11 cellular contexts compared by ENCODE assay signal in genomic region chr2:10654069-10654468, GRCh38. TPM values are rescaled to one million over a fixed set of nuclear protein-coding genes. Genes with fewer than 3 reads are reported as not detected.
DNase-seq lines count a peak whose midpoint lies in the region; ATAC-seq, FAIRE-seq and TF ChIP-seq lines count a peak whose summit lies in the region.
"Had no signal": no experiment of that assay in that cellular context is flagged by ENCODE, and none has a peak within 500 bp of the region (broad histone marks: within the 10 kb centered on the region; RNA-seq: fewer than 3 reads in every experiment).

No MANE protein-coding gene starts in this region.

- H2AFZ ChIP-seq in SK-N-SH (ENCODE audit: low read depth) (no peak overlapping the region), keratinocyte (ENCODE audit: control insufficient read depth, low read length) (no peak overlapping the region)

- TF ChIP-seq RAD21 in SK-N-SH (IDR thresholded peaks at IDR 0.05; ENCODE audit: low read length): no peak

- peak; percentile 86 for FAIRE-seq in keratinocyte (lab: Jason Lieb, UNC)

- H3K4me1 ChIP-seq in SK-N-SH (ENCODE audit: control insufficient read depth in 1 of 2, insufficient read depth in 2 of 2, low read depth in 1 of 2, low read length in 1 of 2) (peaks cover 0 to 14% of the 10 kb centered on the region in 2 experiments; a peak in 1 of 4 replicates), keratinocyte (ENCODE audit: control insufficient read depth, extremely low read depth, insufficient read depth, low read length) (peaks cover 39% of the 10 kb centered on the region)

- no peak for TF ChIP-seq EP300 in SK-N-SH (IDR thresholded peaks at IDR 0.05; ENCODE audit: borderline replicate concordance in 1 of 2, low read depth in 1 of 2, low read length in 1 of 2)

- POLR2A ChIA-PET in SK-N-SH (lab: Yijun Ruan, JAX): no interaction called here

- dilution Hi-C loops in keratinocyte (cut with MboI; ENCODE audit: extremely low pct_ligation_motif_present, low sequenced_read_pairs): no loop called here

- WGBS in SK-N-SH (ENCODE audit: low lambda C conversion rate): 74% methylated on average over 4 of the region's 4 CpGs

- no peaks in the 10 kb centered on the region for H3K9me3 ChIP-seq in SK-N-SH
- no peaks in the 10 kb centered on the region for H3K9me3 ChIP-seq in keratinocyte (ENCODE audit: control insufficient read depth, low read depth, low read length)

- H3K4me3 Mint-ChIP-seq in stimulated activated naive CD8-positive, alpha-beta T cell treated with anti-CD3 and anti-CD28 coated beads, Interleukin-15, amount 100 ng/mL, for 72 hours: peak overlapping the region; percentile 48 to 53
- H3K4me3 Mint-ChIP-seq: B cell, nephron progenitor cell had no signal

- H4K20me1 ChIP-seq in SK-N-SH (ENCODE audit: insufficient read depth) (peaks cover 8% of the 10 kb centered on the region), keratinocyte (ENCODE audit: control insufficient read depth, extremely low read depth, insufficient read depth, low read length) (no peaks in the 10 kb centered on the region)

- H3K4me3 ChIP-seq in SK-N-SH (ENCODE audit: low read depth in 2 of 2, low read length in 1 of 2): no peak overlapping the region
- peak overlapping the region in 1 of 3 experiments; percentile 25 for H3K4me3 ChIP-seq in keratinocyte (ENCODE audit: control insufficient read depth in 2 of 3, extremely low read depth in 1 of 3, insufficient read depth in 2 of 3, low read depth in 1 of 3, low read length in 3 of 3)

- TF ChIP-seq CTCF in SK-N-SH (IDR thresholded peaks at IDR 0.05) (no peak), keratinocyte (optimal IDR thresholded peaks at IDR 0.05 in 1 of 3, IDR thresholded peaks at IDR 0.05 in 1 of 3, conservative IDR thresholded peaks at IDR 0.05 in 1 of 3; ENCODE audit: extremely low read depth in 1 of 3, insufficient read depth in 2 of 3, low read length in 3 of 3) (no peak)

- no peaks in the 10 kb centered on the region for H3K79me2 ChIP-seq in SK-N-SH (ENCODE audit: insufficient read depth)
- H3K79me2 ChIP-seq in keratinocyte (ENCODE audit: control insufficient read depth, insufficient read depth, low read length): peaks cover 2% of the 10 kb centered on the region

- peak overlapping the region; percentile 79 for H3K27ac Mint-ChIP-seq in stimulated activated naive CD8-positive, alpha-beta T cell treated with anti-CD3 and anti-CD28 coated beads, Interleukin-15, amount 100 ng/mL, for 72 hours
- H3K27ac Mint-ChIP-seq: B cell had no signal

- CTCF ChIA-PET in SK-N-SH (lab: Yijun Ruan, JAX): interaction anchor here (0.9 to 1.3 kb wide), 3 partner anchors 8 to 581 kb away, joined by 3 to 4 read pairs (median 3); no protein-coding TSS in a partner anchor

- no peaks in the 10 kb centered on the region for H3K27me3 Mint-ChIP-seq in stimulated activated naive CD8-positive, alpha-beta T cell treated with anti-CD3 and anti-CD28 coated beads, Interleukin-15, amount 100 ng/mL, for 72 hours
- H3K27me3 Mint-ChIP-seq: B cell had no signal

- no peaks in the 10 kb centered on the region for H3K9me2 ChIP-seq in SK-N-SH

- DNase-seq in SK-N-SH: no peak
- DNase-seq in activated T-cell treated with anti-CD3 and anti-CD28 coated beads for 48 hours (ENCODE audit: low read depth): peak; percentile 48
- DNase-seq in keratinocyte (ENCODE audit: low read depth, low spot score): peak; percentile 59
- peak; percentile 52 to 77 for DNase-seq in stimulated activated naive CD8-positive, alpha-beta T cell treated with anti-CD3 and anti-CD28 coated beads, Interleukin-15, amount 100 ng/mL, for 72 hours
- no peak for DNase-seq in NCI-H1048 (lab: John Stamatoyannopoulos, UW)
- DNase-seq in Right ventricle myocardium inferior (ENCODE audit: missing footprints): no peak
- DNase-seq in occipital lobe (lab: John Stamatoyannopoulos, UW): no peak
- DNase-seq: amniotic stem cell, nephron progenitor cell had no signal

- H3K4me1 Mint-ChIP-seq in stimulated activated naive CD8-positive, alpha-beta T cell treated with anti-CD3 and anti-CD28 coated beads, Interleukin-15, amount 100 ng/mL, for 72 hours: peaks cover 51% of the 10 kb centered on the region
- H3K4me1 Mint-ChIP-seq: B cell, nephron progenitor cell had no signal

- intact Hi-C loops in Right ventricle myocardium inferior (cut with DNase I): no loop called here

- peaks cover 17% of the 10 kb centered on the region for H3F3A ChIP-seq in SK-N-SH (replicated peaks; ENCODE audit: insufficient read depth)

- no peak for ATAC-seq in SK-N-SH treated with all-trans-retinoic acid at 6 μM for 48 hours
- peak; percentile 100 for ATAC-seq in stimulated activated naive CD8-positive, alpha-beta T cell treated with anti-CD3 and anti-CD28 coated beads, Interleukin-15, amount 100 ng/mL, for 72 hours
- no peak for ATAC-seq in Right ventricle myocardium inferior

- no peaks in the 10 kb centered on the region for H3K9me3 Mint-ChIP-seq in stimulated activated naive CD8-positive, alpha-beta T cell treated with anti-CD3 and anti-CD28 coated beads, Interleukin-15, amount 100 ng/mL, for 72 hours
- H3K9me3 Mint-ChIP-seq: nephron progenitor cell had no signal

- H3K9ac ChIP-seq in SK-N-SH (no peak overlapping the region), keratinocyte (ENCODE audit: control insufficient read depth, extremely low read depth, insufficient read depth, low read length) (peak overlapping the region; percentile 28)

- H3K36me3 ChIP-seq in SK-N-SH (replicated peaks in 1 of 2; ENCODE audit: control insufficient read depth in 1 of 2, insufficient read depth in 2 of 2, low read length in 1 of 2) (peaks cover 57 to 66% of the 10 kb centered on the region in 2 experiments), keratinocyte (ENCODE audit: control insufficient read depth in 2 of 2, extremely low read depth in 1 of 2, insufficient read depth in 2 of 2, low read length in 2 of 2) (peaks cover 15 to 19% of the 10 kb centered on the region in 2 experiments)

- H3K27ac ChIP-seq in SK-N-SH (ENCODE audit: low read depth in 2 of 2, low read length in 1 of 2): no peak overlapping the region
- H3K27ac ChIP-seq in keratinocyte (ENCODE audit: control insufficient read depth, insufficient read depth, low read length): peak overlapping the region; percentile 58

- H3K4me2 ChIP-seq in SK-N-SH (no peak overlapping the region), keratinocyte (ENCODE audit: control insufficient read depth, extremely low read depth, insufficient read depth, low read depth, low read length) (peak overlapping the region; percentile 62)

- H3K27me3 ChIP-seq in SK-N-SH (ENCODE audit: insufficient read depth) (no peaks in the 10 kb centered on the region), keratinocyte (ENCODE audit: control insufficient read depth, extremely low read depth, insufficient read depth, low read length) (no peaks in the 10 kb centered on the region)

- H3K9me1 ChIP-seq in keratinocyte (ENCODE audit: control insufficient read depth, extremely low read depth, insufficient read depth, low read length): peaks cover 3% of the 10 kb centered on the region

TF ChIP-seq in SK-N-SH, 30 proteins besides CTCF, POLR2A, EP300 and RAD21:
- TF ChIP-seq GATA2 (CRISPR knock-in tag; IDR thresholded peaks at IDR 0.05) (no peak), TAF1 (IDR thresholded peaks at IDR 0.05; ENCODE audit: borderline replicate concordance, low read depth, low read length) (no peak), FOXM1 (IDR thresholded peaks at IDR 0.05; ENCODE audit: low read depth) (no peak), YY1 (IDR thresholded peaks at IDR 0.05; ENCODE audit: low read depth) (no peak), MXI1 (IDR thresholded peaks at IDR 0.05; ENCODE audit: low read depth, low read length) (no peak), FOSL2 (IDR thresholded peaks at IDR 0.05; ENCODE audit: borderline replicate concordance, low read depth) (peak; percentile 46; the same call in 1 of the 2 replicates), TCF12 (IDR thresholded peaks at IDR 0.05) (no peak), POLR2AphosphoS5 (IDR thresholded peaks at IDR 0.05; ENCODE audit: low read depth, low read length) (no peak), SIN3A (IDR thresholded peaks at IDR 0.05; ENCODE audit: borderline replicate concordance, low read depth, low read length) (no peak)

TF ChIP-seq in SK-N-SH treated with all-trans-retinoic acid at 6 μM for 48 hours, 23 proteins besides CTCF, POLR2A, EP300 and RAD21:
- TF ChIP-seq CSDC2 (CRISPR knock-in tag; IDR thresholded peaks at IDR 0.05) (no peak), CREB5 (CRISPR knock-in tag; IDR thresholded peaks at IDR 0.05; ENCODE audit: low read depth) (no peak), ZNF565 (CRISPR knock-in tag; conservative IDR thresholded peaks at IDR 0.05; ENCODE audit: low read depth) (no peak)

RNA-seq across cellular contexts. Expression of gene NOL10, which starts 35.7 kb away (rescaled TPM):
- polyA plus RNA-seq in SK-N-SH (2012; rRNA removed): 12.0 and 14.3 TPM in 2 replicates
- 16.0 and 18.2 TPM in 2 replicates for polyA plus RNA-seq in SK-N-SH (2012; cell fraction: cytosol; rRNA removed)
- polyA plus RNA-seq in SK-N-SH (2012; cell fraction: nucleus; rRNA removed): 11.3 and 13.5 TPM in 2 replicates
- polyA plus RNA-seq in keratinocyte: 24.6 to 40.9 TPM (median 28.3 TPM) in 3 replicates
- polyA plus RNA-seq in keratinocyte (2011; ENCODE audit: low read depth): 44.4 TPM
- polyA plus RNA-seq in keratinocyte (2011; cell fraction: cytosol; rRNA removed): 20.3 and 32.7 TPM in 2 replicates
- polyA plus RNA-seq in keratinocyte (2011; cell fraction: nucleus; rRNA removed): 18.8 and 22.8 TPM in 2 replicates
- polyA plus RNA-seq in keratinocyte (2012; ENCODE audit: low replicate concordance): 18.2 and 28.7 TPM in 2 replicates
- 18.6 to 56.5 TPM (median 39.2 TPM) in 3 replicates for polyA minus RNA-seq in keratinocyte
- 30.1 TPM for polyA minus RNA-seq in keratinocyte (2011; cell fraction: cytosol; rRNA and poly(A)+ RNA removed)
- polyA minus RNA-seq in keratinocyte (2011; cell fraction: nucleus; rRNA and poly(A)+ RNA removed): 20.2 and 38.7 TPM in 2 replicates
- total RNA-seq in Right ventricle myocardium inferior: 17.5 TPM
- total RNA-seq in occipital lobe: 48.4 TPM

Comparison
In these comparisons a context has a peak if more than half of its experiments do, and no peak if none do; other contexts are left out.
1. DNase-seq: peak in activated T-cell treated with anti-CD3 and anti-CD28 coated beads for 48 hours (single experiment), keratinocyte (single experiment) and stimulated activated naive CD8-positive, alpha-beta T cell treated with anti-CD3 and anti-CD28 coated beads, Interleukin-15, amount 100 ng/mL, for 72 hours (2 of 2); none in SK-N-SH (single experiment), NCI-H1048 (single experiment), Right ventricle myocardium inferior (single experiment) and occipital lobe (single experiment).